In genomic region chr1:52633291-52633754, GRCh38 we compare ENCODE assay signal across 8 cellular contexts. TPM values are rescaled to one million over a fixed set of nuclear protein-coding genes. Genes with fewer than 3 reads are reported as not detected.
DNase-seq lines count a peak whose midpoint lies in the region; ATAC-seq, FAIRE-seq and TF ChIP-seq lines count a peak whose summit lies in the region.

No MANE protein-coding gene starts in this region.

- DNase-seq in WTC11 (ENCODE audit: low spot score) (peak; percentile 49), NCI-H2081 treated with DMSO at 0.1 percent for 48 hours (lab: John Stamatoyannopoulos, UW) (no peak), NCI-H1105 treated with DMSO at 0.1 percent for 48 hours (lab: John Stamatoyannopoulos, UW) (no peak), H54 (ENCODE audit: insufficient read length, low spot score) (no peak)

- H3K9ac ChIP-seq in neural cell (ENCODE audit: low read length): peak overlapping the region; percentile 23

- H3K27me3 ChIP-seq in ectodermal cell (ENCODE audit: control insufficient read depth, insufficient read depth, low read length, poor library complexity, severe bottlenecking) (peaks cover 42% of the 10 kb centered on the region), neural cell (ENCODE audit: insufficient read depth, low read depth, low read length) (peaks cover 24% of the 10 kb centered on the region)

- no peak overlapping the region for H2AFZ ChIP-seq in neural cell (ENCODE audit: low read depth, low read length)

- H3K4me3 ChIP-seq in GM12875 (ENCODE audit: low read depth, low read length) (peak overlapping the region; percentile 36), ectodermal cell (ENCODE audit: insufficient read depth, low read depth, low read length) (peak overlapping the region; percentile 34), neural cell (ENCODE audit: low read length) (peak overlapping the region; percentile 56)

- TF ChIP-seq POLR2A in H54 (IDR thresholded peaks at IDR 0.05; ENCODE audit: low read depth, low read length): no peak

- no peaks in the 10 kb centered on the region for H3F3A ChIP-seq in neural cell (ENCODE audit: insufficient read depth, low read length, poor library complexity, severe bottlenecking)

- POLR2A ChIA-PET in WTC11 (lab: Charles Lee): interaction anchor here (0.5 to 0.8 kb wide), 4 partner anchors 80 to 1340 kb away, joined by 3 to 4 read pairs (median 3); partner anchors contain the start of genes ORC1 and TUT4

- TF ChIP-seq CTCF in GM12875 (IDR thresholded peaks at IDR 0.05; ENCODE audit: borderline replicate concordance, insufficient read depth, low read depth, low read length) (no peak), WTC11 (IDR thresholded peaks at IDR 0.05) (no peak), neural cell (IDR thresholded peaks at IDR 0.05; ENCODE audit: poor library complexity, severe bottlenecking) (no peak)

- no peak for TF ChIP-seq EP300 in neural cell (conservative IDR thresholded peaks at IDR 0.05; ENCODE audit: poor library complexity, severe bottlenecking)

- H3K4me2 ChIP-seq in neural cell (ENCODE audit: low read length): no peak overlapping the region

- no peak overlapping the region for H3K27ac Mint-ChIP-seq in WTC11

- H3K4me3 Mint-ChIP-seq in WTC11: peak overlapping the region; percentile 67

- H3K27me3 Mint-ChIP-seq in WTC11 (ENCODE audit: low read depth): peaks cover 57% of the 10 kb centered on the region

- peak; percentile 45 for ATAC-seq in WTC11
- ATAC-seq in GM21619 (IDR thresholded peaks at IDR 0.05; ENCODE audit: unreplicated experiment): no peak

- no peaks in the 10 kb centered on the region for H3K36me3 ChIP-seq in ectodermal cell (ENCODE audit: control insufficient read depth, insufficient read depth, low read length)
- H3K36me3 ChIP-seq in neural cell (ENCODE audit: insufficient read depth, low read length): no peaks in the 10 kb centered on the region

- no peak for TF ChIP-seq RAD21 in neural cell (conservative IDR thresholded peaks at IDR 0.05)

- no peaks in the 10 kb centered on the region for H3K79me2 ChIP-seq in neural cell (replicated peaks; ENCODE audit: insufficient read depth, low read length)

- H3K4me1 Mint-ChIP-seq in WTC11: peaks cover 31% of the 10 kb centered on the region

- H3K36me3 Mint-ChIP-seq in WTC11: peaks cover 6% of the 10 kb centered on the region

- no peaks in the 10 kb centered on the region for H3K9me3 Mint-ChIP-seq in WTC11

- H3K4me1 ChIP-seq in ectodermal cell (ENCODE audit: control insufficient read depth, insufficient read depth, low read length): peaks cover 20% of the 10 kb centered on the region

- WGBS in ectodermal cell, 2 experiments: 5% methylated on average over 52 of the region's 52 CpGs

- CTCF ChIA-PET in WTC11 (lab: Charles Lee): interaction anchor here (0.5 to 1.7 kb wide), 7 partner anchors 15 to 790 kb away, joined by 3 to 10 read pairs (median 3); partner anchors contain the start of gene TUT4

- no peak overlapping the region for H3K27ac ChIP-seq in ectodermal cell (ENCODE audit: insufficient read depth, low read depth, low read length, poor library complexity, severe bottlenecking)
- H3K27ac ChIP-seq in neural cell (ENCODE audit: low read length): no peak overlapping the region

- H4K20me1 ChIP-seq in neural cell (ENCODE audit: insufficient read depth): no peaks in the 10 kb centered on the region

- H3K9me2 ChIP-seq in neural cell (ENCODE audit: insufficient read depth, low read length): no peaks in the 10 kb centered on the region

- FAIRE-seq in H54 (lab: Jason Lieb, UNC): no peak

- no peaks in the 10 kb centered on the region for H3K9me3 ChIP-seq in ectodermal cell (ENCODE audit: control insufficient read depth, low read length)
- no peaks in the 10 kb centered on the region for H3K9me3 ChIP-seq in neural cell (ENCODE audit: low read length)

TF ChIP-seq in WTC11, 78 proteins besides CTCF, POLR2A, EP300 and RAD21 (continues in another document):
- TF ChIP-seq SMAD4 (CRISPR knock-in tag; IDR thresholded peaks at IDR 0.05): no peak
- 0 out of 2 replicates have a peak, but pooled peaks have one; percentile 1 for TF ChIP-seq ZNF138 (CRISPR knock-in tag; conservative IDR thresholded peaks at IDR 0.05)
- no peak for TF ChIP-seq SMAD3 (CRISPR knock-in tag; IDR thresholded peaks at IDR 0.05; ENCODE audit: borderline replicate concordance)
- peak; percentile 15; the same call in 1 of the 2 replicates for TF ChIP-seq FOXP1 (CRISPR knock-in tag; IDR thresholded peaks at IDR 0.05; ENCODE audit: borderline replicate concordance)
- no peak for TF ChIP-seq GABPB1 (CRISPR knock-in tag; IDR thresholded peaks at IDR 0.05)
- peak; percentile 13 for TF ChIP-seq ETV6 (CRISPR knock-in tag; IDR thresholded peaks at IDR 0.05)
- TF ChIP-seq SP1 (CRISPR knock-in tag; conservative IDR thresholded peaks at IDR 0.05): 0 out of 2 replicates have a peak, but pooled peaks have one; percentile 2
- TF ChIP-seq IRF2 (CRISPR knock-in tag; IDR thresholded peaks at IDR 0.05; ENCODE audit: borderline replicate concordance, low read depth): no peak
- TF ChIP-seq ELF4 (CRISPR knock-in tag; IDR thresholded peaks at IDR 0.05; ENCODE audit: low read depth): no peak
- TF ChIP-seq ATF1 (CRISPR knock-in tag; IDR thresholded peaks at IDR 0.05): 0 out of 2 replicates have a peak, but pooled peaks have one; percentile 48
- TF ChIP-seq, protein P1, sequence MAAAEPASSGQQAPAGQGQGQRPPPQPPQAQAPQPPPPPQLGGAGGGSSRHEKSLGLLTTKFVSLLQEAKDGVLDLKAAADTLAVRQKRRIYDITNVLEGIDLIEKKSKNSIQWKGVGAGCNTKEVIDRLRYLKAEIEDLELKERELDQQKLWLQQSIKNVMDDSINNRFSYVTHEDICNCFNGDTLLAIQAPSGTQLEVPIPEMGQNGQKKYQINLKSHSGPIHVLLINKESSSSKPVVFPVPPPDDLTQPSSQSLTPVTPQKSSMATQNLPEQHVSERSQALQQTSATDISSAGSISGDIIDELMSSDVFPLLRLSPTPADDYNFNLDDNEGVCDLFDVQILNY (CRISPR knock-in tag; IDR thresholded peaks at IDR 0.05): peak; percentile 12; the same call in 1 of the 2 replicates

TF ChIP-seq in neural cell, 6 proteins besides CTCF, POLR2A, EP300 and RAD21:
- no peak for TF ChIP-seq POLR2AphosphoS5 (IDR thresholded peaks at IDR 0.05)
- no peak for TF ChIP-seq MXI1 (conservative IDR thresholded peaks at IDR 0.05; ENCODE audit: poor library complexity, severe bottlenecking)
- no peak for TF ChIP-seq TAF1 (IDR thresholded peaks at IDR 0.05; ENCODE audit: low read depth)
- no peak for TF ChIP-seq SMC3 (conservative IDR thresholded peaks at IDR 0.05; ENCODE audit: poor library complexity)
- TF ChIP-seq REST (IDR thresholded peaks at IDR 0.05; ENCODE audit: borderline replicate concordance): no peak
- no peak for TF ChIP-seq EZH2 (IDR thresholded peaks at IDR 0.05; ENCODE audit: borderline replicate concordance, insufficient read depth, low read length, poor library complexity, severe bottlenecking)

RNA-seq across cellular contexts. Expression of gene SHISAL2A, which starts 0.4 kb away (rescaled TPM):
- total RNA-seq in WTC11 (2021): 0.60 to 1.7 TPM (median 1.4 TPM) in 3 replicates
- 0.46 TPM for polyA plus RNA-seq in ectodermal cell (2013, experiment 1 of 4)
- 0.55 TPM for polyA plus RNA-seq in ectodermal cell (2013, experiment 2 of 4)
- 0.96 TPM for polyA plus RNA-seq in ectodermal cell (2013, experiment 3 of 4)
- 0.69 TPM for polyA plus RNA-seq in ectodermal cell (2013, experiment 4 of 4)
- not detected in 2 replicates for polyA plus RNA-seq in neural cell
- polyA minus RNA-seq in neural cell: not detected in 2 replicates

RNA-seq across cellular contexts. Expression of gene GPX7, which starts 31.2 kb away (rescaled TPM):
- total RNA-seq in WTC11 (2021): 9.9 to 13.9 TPM (median 13.1 TPM) in 3 replicates
- 29.3 TPM for polyA plus RNA-seq in ectodermal cell (2013, experiment 1 of 4)
- polyA plus RNA-seq in ectodermal cell (2013, experiment 2 of 4): 28.4 TPM
- polyA plus RNA-seq in ectodermal cell (2013, experiment 3 of 4): 31.7 TPM
- 39.4 TPM for polyA plus RNA-seq in ectodermal cell (2013, experiment 4 of 4)
- 1.3 and 1.8 TPM in 2 replicates for polyA plus RNA-seq in neural cell
- 0.81 and 1.5 TPM in 2 replicates for polyA minus RNA-seq in neural cell
